ENCODE assay signal across 6 cellular contexts in the genomic region with DNA sequence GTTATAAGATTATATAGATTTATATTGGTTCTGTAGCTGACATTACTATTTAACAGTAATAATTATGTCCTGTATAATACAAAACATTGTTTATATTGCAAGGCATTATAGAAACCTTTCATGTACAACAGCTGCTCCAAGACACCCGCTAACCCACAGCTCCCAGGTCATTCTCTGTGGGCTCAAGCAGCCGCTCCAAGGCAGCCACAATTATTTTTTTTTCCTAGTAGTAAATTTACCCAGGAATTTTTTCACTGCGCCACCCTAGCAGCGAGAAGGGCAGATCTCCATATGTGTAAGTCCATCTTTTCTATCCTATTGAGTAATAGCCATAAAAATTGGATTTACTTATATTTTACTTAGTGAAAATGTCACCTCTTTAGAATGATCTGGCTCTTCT.
"Had no signal": no experiment of that assay in that cellular context is flagged by ENCODE, and none has a peak within 500 bp of the region (broad histone marks: within the 10 kb centered on the region; RNA-seq: fewer than 3 reads in every experiment).

No MANE protein-coding gene starts in this region.

- H3K4me1 ChIP-seq: HAP-1 had no signal

- H3K4me3 ChIP-seq: GM23248, HAP-1 had no signal

- DNase-seq: GM23248, GOT3, H7, IMR-90, KBM-7 had no signal

- H3K9me3 ChIP-seq: HAP-1 had no signal

- H2AFZ ChIP-seq: GM23248 had no signal

- H3K27ac ChIP-seq: GM23248 had no signal

- H3K9ac ChIP-seq: GM23248 had no signal
